ENCODE assay signal across 11 cellular contexts in the genomic region with DNA sequence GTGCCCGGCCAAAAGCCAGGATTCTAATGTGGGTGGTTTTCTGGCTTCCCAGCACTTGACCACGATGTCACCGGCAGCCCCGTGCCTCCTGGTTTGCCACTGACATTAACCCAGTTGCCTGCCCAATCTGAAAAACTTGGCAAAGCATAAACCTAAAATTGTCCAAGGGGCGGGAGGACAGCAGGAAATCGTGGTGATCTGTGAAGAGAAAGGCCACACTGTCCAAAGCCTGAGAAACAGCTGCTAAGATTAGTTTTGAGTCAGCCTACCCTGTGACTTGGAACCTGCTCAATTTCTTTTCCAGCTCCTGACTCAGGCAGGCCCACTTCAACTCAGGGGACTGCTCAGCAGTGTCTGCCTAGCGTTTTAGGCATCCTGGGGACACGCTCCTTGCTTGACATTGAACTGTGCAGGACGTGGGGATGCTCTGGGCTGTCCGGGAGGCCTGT. TPM values are rescaled to one million over a fixed set of nuclear protein-coding genes. Genes with fewer than 3 reads are reported as not detected.
DNase-seq lines count a peak whose midpoint lies in the region; ATAC-seq and TF ChIP-seq lines count a peak whose summit lies in the region.
"Had no signal": no experiment of that assay in that cellular context is flagged by ENCODE, and none has a peak within 500 bp of the region (broad histone marks: within the 10 kb centered on the region; RNA-seq: fewer than 3 reads in every experiment).

No MANE protein-coding gene starts in this region.

- H3K9me3 Mint-ChIP-seq in HFFc6, result no peaks in the 10 kb centered on the region
- no peaks in the 10 kb centered on the region for H3K9me3 Mint-ChIP-seq in effector memory CD8-positive, alpha-beta T cell
- peaks cover 3% of the 10 kb centered on the region for H3K9me3 Mint-ChIP-seq in glutamatergic neuron (ENCODE audit: unreplicated experiment)

- no peak overlapping the region for H3K9ac ChIP-seq in subcutaneous abdominal adipose tissue (ENCODE audit: low read length in 5 of 5)

- peaks cover 17% of the 10 kb centered on the region; the same call in 1 of the 2 replicates for H3K36me3 Mint-ChIP-seq in HFFc6 (ENCODE audit: low read depth)
- peaks cover 11% of the 10 kb centered on the region for H3K36me3 Mint-ChIP-seq in effector memory CD8-positive, alpha-beta T cell (ENCODE audit: insufficient read depth)
- H3K36me3 Mint-ChIP-seq in glutamatergic neuron (ENCODE audit: unreplicated experiment), result no peaks in the 10 kb centered on the region

- peak overlapping the region; percentile 68 for H3K27ac ChIP-seq in subcutaneous abdominal adipose tissue (ENCODE audit: low read depth, low read length)

- H3K27me3 Mint-ChIP-seq in HFFc6 (ENCODE audit: insufficient read depth) (no peaks in the 10 kb centered on the region), glutamatergic neuron (ENCODE audit: unreplicated experiment) (no peaks in the 10 kb centered on the region)
- no peaks in the 10 kb centered on the region for H3K27me3 Mint-ChIP-seq in effector memory CD8-positive, alpha-beta T cell

- H3K4me1 ChIP-seq in subcutaneous abdominal adipose tissue (ENCODE audit: control insufficient read depth in 5 of 5, insufficient read depth in 5 of 5, low read length in 5 of 5), result peaks cover 0 to 2% (median 0%) of the 10 kb centered on the region in 5 donors

- no peak for TF ChIP-seq CTCF in HFFc6 (IDR thresholded peaks at IDR 0.05)
- TF ChIP-seq CTCF in glutamatergic neuron (IDR thresholded peaks at IDR 0.05; ENCODE audit: partially characterized antibody, unreplicated experiment), result no peak

- peak overlapping the region; percentile 92 for H3K27ac Mint-ChIP-seq in HFFc6
- no peak overlapping the region for H3K27ac Mint-ChIP-seq in effector memory CD8-positive, alpha-beta T cell
- no peak overlapping the region for H3K27ac Mint-ChIP-seq in glutamatergic neuron (ENCODE audit: unreplicated experiment)

- H3K4me3 Mint-ChIP-seq in HFFc6, result no peak overlapping the region; the same call in 1 of the 2 replicates
- no peak overlapping the region for H3K4me3 Mint-ChIP-seq in effector memory CD8-positive, alpha-beta T cell
- no peak overlapping the region for H3K4me3 Mint-ChIP-seq in glutamatergic neuron (ENCODE audit: unreplicated experiment)

- H3K36me3 ChIP-seq in subcutaneous abdominal adipose tissue (ENCODE audit: control insufficient read depth in 5 of 5, insufficient read depth in 5 of 5, low read length in 5 of 5), result peaks cover under 1 to 17% (median 15%) of the 10 kb centered on the region in 5 donors

- intact Hi-C loops in left colon (cut with DNase I, micrococcal nuclease), result no loop called here

- H3K4me3 ChIP-seq in subcutaneous abdominal adipose tissue (ENCODE audit: low read depth in 1 of 5, low read length in 5 of 5), result no peak overlapping the region
- H3K4me3 ChIP-seq: GM12878 had no signal

- DNase-seq in HFFc6 (peak; percentile 86), cerebellar cortex (ENCODE audit: low spot score) (peak; percentile 16), left colon (no peak), glutamatergic neuron (no peak)
- DNase-seq in effector memory CD8-positive, alpha-beta T cell, result no peak
- DNase-seq: NCI-H526 treated with DMSO at 0.1 percent for 48 hours; stimulated activated CD4-positive, alpha-beta T cell treated with anti-CD3 and anti-CD28 coated beads, Interleukin-4, amount 100 ng/mL, for 4 hours had no signal

- ATAC-seq in left colon, result peak; percentile 15
- no peak for ATAC-seq in HG03460 (IDR thresholded peaks at IDR 0.05; ENCODE audit: unreplicated experiment)
- no peak for ATAC-seq in GM18870 (IDR thresholded peaks at IDR 0.05; ENCODE audit: unreplicated experiment)
- ATAC-seq in effector memory CD8-positive, alpha-beta T cell (replicated peaks), result no peak
- ATAC-seq: GM12878 had no signal

- H3K4me1 Mint-ChIP-seq in HFFc6 (ENCODE audit: low read depth) (peaks cover 35% of the 10 kb centered on the region), glutamatergic neuron (ENCODE audit: low read depth, unreplicated experiment) (no peaks in the 10 kb centered on the region)
- no peaks in the 10 kb centered on the region for H3K4me1 Mint-ChIP-seq in effector memory CD8-positive, alpha-beta T cell (ENCODE audit: low read depth in 2 of 2)

- H3K9me3 ChIP-seq in subcutaneous abdominal adipose tissue (ENCODE audit: control insufficient read depth in 5 of 5, low read length in 5 of 5), result no peaks in the 10 kb centered on the region

- no peaks in the 10 kb centered on the region for H3K27me3 ChIP-seq in subcutaneous abdominal adipose tissue (ENCODE audit: control insufficient read depth in 5 of 5, insufficient read depth in 4 of 5, low read length in 5 of 5)

RNA-seq across cellular contexts. Expression of a gene that starts 8.2 kb away (rescaled TPM):
- total RNA-seq in HFFc6 (2021; fragmentation: NEBNext Ultra II Directional; extraction: Animal tissue kit (Norgen Biotek cat#: 25700)), result not detected
- not detected for total RNA-seq in left colon
- total RNA-seq in glutamatergic neuron (ENCODE audit: unreplicated experiment), result 0.29 TPM

RNA-seq across cellular contexts. Expression of a gene that starts 10.0 kb away (rescaled TPM):
- 10 to 100 TPM in 1 of 6 experiments, 1 to 10 TPM in 5; 7.6 to 12.3 (median 9.0) TPM for total RNA-seq in HFFc6 (2021; fragmentation: NEBNext Ultra II Directional; extraction: Animal tissue kit (Norgen Biotek cat#: 25700))
- 10 to 100 TPM; 11.3 to 11.6 TPM for total RNA-seq in left colon
- 10.6 TPM for total RNA-seq in glutamatergic neuron (ENCODE audit: unreplicated experiment)

RNA-seq across cellular contexts. Expression of a gene that starts 10.4 kb away (rescaled TPM):
- 100 to 1,000 TPM; 107 to 134 (median 110) TPM for total RNA-seq in HFFc6 (2021; fragmentation: NEBNext Ultra II Directional; extraction: Animal tissue kit (Norgen Biotek cat#: 25700))
- 10 to 100 TPM; 77.3 to 78.5 TPM for total RNA-seq in left colon
- total RNA-seq in glutamatergic neuron (ENCODE audit: unreplicated experiment), result 38.4 TPM

Comparison
In these comparisons a context has a peak if more than half of its experiments do, and no peak if none do; other contexts are left out.
1. DNase-seq: peak in HFFc6 (single experiment) and cerebellar cortex (single experiment); none in left colon (0 of 2), effector memory CD8-positive, alpha-beta T cell (0 of 3) and glutamatergic neuron (single experiment).